Comparison of ENCODE assay signal across 17 cellular contexts in the genomic region with DNA sequence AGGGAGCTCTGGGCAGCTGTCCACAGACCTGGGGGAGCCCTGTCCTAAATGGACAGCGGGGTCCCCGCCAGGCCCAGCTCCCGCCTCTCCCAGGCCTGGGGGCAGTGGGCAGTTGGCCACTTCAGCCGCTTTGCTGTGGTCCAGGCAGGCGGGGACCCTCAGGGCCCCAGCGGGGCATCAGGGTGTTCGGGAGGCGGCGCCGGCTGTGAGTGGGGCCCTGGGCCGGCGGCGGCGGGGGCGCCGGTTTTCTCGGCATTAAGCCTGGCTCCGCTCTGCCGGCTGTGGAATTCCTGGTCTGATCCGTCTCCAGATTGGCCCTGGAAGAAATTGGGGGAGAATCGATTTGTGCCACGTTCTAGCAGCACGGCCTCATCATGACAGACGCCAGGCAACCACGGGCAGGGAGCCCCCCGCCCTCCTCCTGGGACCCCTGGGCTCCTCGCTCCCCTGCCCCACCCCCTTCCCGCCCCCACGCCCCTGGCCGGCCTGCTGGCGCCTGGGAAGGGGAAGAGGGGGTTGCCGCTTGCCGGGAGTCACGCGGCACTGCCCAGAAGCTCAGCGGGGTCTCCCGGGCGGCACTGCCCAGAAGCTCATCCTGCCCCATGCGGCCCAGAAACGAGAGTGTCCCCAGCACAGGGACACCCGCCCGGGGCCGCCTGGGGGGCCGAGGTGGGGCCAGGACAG. TPM values are rescaled to one million over a fixed set of nuclear protein-coding genes. Genes with fewer than 3 reads are reported as not detected.
"Had no signal": no experiment of that assay in that cellular context is flagged by ENCODE, and none has a peak within 500 bp of the region (broad histone marks: within the 10 kb centered on the region; RNA-seq: fewer than 3 reads in every experiment).

No MANE protein-coding gene starts in this region.

- DNase-seq: activated CD4-positive, alpha-beta T cell treated with anti-CD3 and anti-CD28 coated beads, Interleukin-2, amount 10 ng/mL, durations not matched to agents 24 days and 14 days; activated CD4-positive, CD25-positive, alpha-beta regulatory T cell; activated CD8-positive, alpha-beta memory T cell treated with anti-CD3 and anti-CD28 coated beads for 24 hours; activated naive CD4-positive, alpha-beta T cell treated with Interleukin-2 at 50 U/mL for 16 hours; aorta; head of caudate nucleus; kidney glomerular epithelial cell; occipital lobe; stimulated activated naive CD8-positive, alpha-beta T cell treated with anti-CD3 and anti-CD28 coated beads, Interleukin-15, amount 100 ng/mL, for 72 hours; testis had no signal

- H3K27me3 ChIP-seq: testis had no signal

- ATAC-seq: stimulated activated naive CD8-positive, alpha-beta T cell treated with anti-CD3 and anti-CD28 coated beads, Interleukin-15, amount 100 ng/mL, for 72 hours had no signal

- H3K9me3 ChIP-seq: testis had no signal

- H3K27ac ChIP-seq: epithelial cell of prostate, testis had no signal

- H3K4me3 ChIP-seq: testis had no signal

RNA-seq across cellular contexts. Expression of a gene that starts 28.6 kb away (rescaled TPM):
- total RNA-seq: activated CD4-positive, alpha-beta T cell treated with anti-CD3 and anti-CD28 coated beads, Interleukin-2, amount 10 ng/mL, durations not matched to agents 24 days and 14 days; activated T-helper 1 cell treated with anti-CD3 and anti-CD28 coated beads, Interleukin-12 subunit alpha, Interleukin-12 subunit beta, Interleukin-2, Interleukin-4 antibody, amounts not matched to agents 30 ng/mL and 10 ng/mL and 1 ng/mL, durations not matched to agents 14 hours and 24 hours and 36 hours; frontal cortex; posterior vena cava; T-helper 2 cell treated with Interferon-gamma antibody and Interleukin-4, amounts not matched to agents 100 ng/mL and 5 ng/mL, for 36 hours had no signal

RNA-seq across cellular contexts. Expression of a gene that starts 52.1 kb away (rescaled TPM):
- total RNA-seq: activated CD4-positive, alpha-beta T cell treated with anti-CD3 and anti-CD28 coated beads, Interleukin-2, amount 10 ng/mL, durations not matched to agents 24 days and 14 days; activated T-helper 1 cell treated with anti-CD3 and anti-CD28 coated beads, Interleukin-12 subunit alpha, Interleukin-12 subunit beta, Interleukin-2, Interleukin-4 antibody, amounts not matched to agents 30 ng/mL and 10 ng/mL and 1 ng/mL, durations not matched to agents 14 hours and 24 hours and 36 hours; frontal cortex; lower leg skin; occipital lobe; posterior vena cava; T-helper 2 cell treated with Interferon-gamma antibody and Interleukin-4, amounts not matched to agents 100 ng/mL and 5 ng/mL, for 36 hours; ureter had no signal
